ENCODE assay signal across 8 cellular contexts in the genomic region with DNA sequence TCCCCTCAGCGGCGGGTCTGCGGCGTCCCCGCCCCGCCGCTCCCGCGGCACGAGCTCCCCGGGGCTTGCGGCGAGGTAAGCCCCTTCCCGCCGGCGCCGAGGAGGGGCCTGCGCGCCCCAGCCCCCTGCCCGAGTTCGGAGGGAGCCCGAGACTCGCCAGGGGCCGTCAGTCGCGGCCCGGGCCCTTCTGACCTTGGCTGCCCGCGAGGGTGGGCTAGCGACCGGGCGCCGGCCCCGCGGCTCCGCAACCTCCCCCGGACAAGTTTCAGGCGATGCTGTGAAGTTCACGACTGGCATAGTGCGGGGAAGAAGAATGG. TPM values are rescaled to one million over a fixed set of nuclear protein-coding genes. Genes with fewer than 3 reads are reported as not detected.
DNase-seq lines count a peak whose midpoint lies in the region; ATAC-seq, FAIRE-seq and TF ChIP-seq lines count a peak whose summit lies in the region.

No MANE protein-coding gene starts in this region.

- no peak for TF ChIP-seq CTCF in right lobe of liver (IDR thresholded peaks at IDR 0.05)
- no peak for TF ChIP-seq CTCF in transverse colon (IDR thresholded peaks at IDR 0.05)

- peak overlapping the region; percentile 49; the same call in 1 of the 2 replicates for H3K9ac ChIP-seq in BLaER1

- ATAC-seq in HG02973 (IDR thresholded peaks at IDR 0.05; ENCODE audit: unreplicated experiment), result peak; percentile 2
- ATAC-seq in right lobe of liver, result no peak

- H3K4me1 ChIP-seq in BLaER1 (0 out of 2 replicates have a peak, but pooled peaks cover 5% of the 10 kb centered on the region), right lobe of liver (no peaks in the 10 kb centered on the region), transverse colon (peaks cover 0 to 4% (median 0%) of the 10 kb centered on the region in 4 donors)

- intact Hi-C loops in right lobe of liver (cut with DNase I) (no loop called here), transverse colon (cut with DNase I; ENCODE audit: low total_unique reads) (no loop called here)

- H3K27me3 ChIP-seq in BLaER1 (peaks cover 79% of the 10 kb centered on the region), right lobe of liver (no peaks in the 10 kb centered on the region), transverse colon (no peaks in the 10 kb centered on the region)

- H3K9me3 ChIP-seq in BLaER1 (no peaks in the 10 kb centered on the region), right lobe of liver (no peaks in the 10 kb centered on the region), transverse colon (no peaks in the 10 kb centered on the region)

- no peak for TF ChIP-seq POLR2A in right lobe of liver (IDR thresholded peaks at IDR 0.05)
- TF ChIP-seq POLR2A in transverse colon (IDR thresholded peaks at IDR 0.05), result no peak
- TF ChIP-seq POLR2A in GM12891 (IDR thresholded peaks at IDR 0.05; ENCODE audit: low read depth, low read length), result no peak

- H4K20me1 ChIP-seq in BLaER1, result peaks cover 32% of the 10 kb centered on the region; the same call in 1 of the 2 replicates

- H3K36me3 ChIP-seq in BLaER1 (no peaks in the 10 kb centered on the region), right lobe of liver (no peaks in the 10 kb centered on the region), transverse colon (no peaks in the 10 kb centered on the region)

- H3K4me2 ChIP-seq in BLaER1, result peak overlapping the region; percentile 85

- DNase-seq in astrocyte of the hippocampus (ENCODE audit: low read depth, low spot score) (peak; percentile 9), right lobe of liver (no peak), transverse colon (no peak), GM12891 (ENCODE audit: insufficient read length, low spot score) (no peak), NCI-H524 (lab: John Stamatoyannopoulos, UW) (no peak), DMS153 (lab: John Stamatoyannopoulos, UW) (no peak)

- no peak for FAIRE-seq in GM12891 (lab: Jason Lieb, UNC)

- H3K4me3 ChIP-seq in BLaER1 (peak overlapping the region; percentile 75), right lobe of liver (peak overlapping the region; percentile 61 to 72 (median 65)), transverse colon (peak overlapping the region; percentile 71 to 98 (median 88))

- TF ChIP-seq EP300 in transverse colon (IDR thresholded peaks at IDR 0.05; ENCODE audit: low read depth), result no peak

- in situ Hi-C loops in transverse colon (cut with MboI; ENCODE audit: low pct_ligation_motif_present in 1 of 4, low pct_unique_long_range_greater_than_20kb in 1 of 4, low sequenced_read_pairs in 3 of 4), result no loop called here

- WGBS in right lobe of liver (ENCODE audit: insufficient coverage, low coverage, low lambda C conversion rate, missing lambda C conversion rate), result 6% methylated on average over 3 of the region's 40 CpGs
- WGBS in transverse colon (ENCODE audit: low coverage in 1 of 2), 2 donors, result 21% methylated on average over 17 of the region's 40 CpGs; no CpG with 5 or more reads in 1 of the 2 donors

- H3K27ac ChIP-seq in BLaER1, result no peak overlapping the region
- peak overlapping the region in 2 of 3 donors; percentile 50 to 62 for H3K27ac ChIP-seq in right lobe of liver
- peak overlapping the region; percentile 70 to 89 (median 86) for H3K27ac ChIP-seq in transverse colon

TF ChIP-seq in GM12891, 5 proteins besides CTCF, POLR2A, EP300 and RAD21:
- no peak for TF ChIP-seq POLR2AphosphoS5 (IDR thresholded peaks at IDR 0.05; ENCODE audit: low read depth, low read length)
- TF ChIP-seq TAF1 (IDR thresholded peaks at IDR 0.05; ENCODE audit: low read depth, low read length), result no peak
- TF ChIP-seq PAX5 (IDR thresholded peaks at IDR 0.05; ENCODE audit: insufficient read depth, low read length, severe bottlenecking), result no peak
- TF ChIP-seq SPI1 (IDR thresholded peaks at IDR 0.05; ENCODE audit: low read depth, low read length), result no peak
- no peak for TF ChIP-seq POU2F2 (IDR thresholded peaks at IDR 0.05; ENCODE audit: low read depth, low read length)

RNA-seq across cellular contexts. Expression of a gene that starts 0.6 kb away (rescaled TPM):
- total RNA-seq in right lobe of liver, result 1 to 10 TPM; 1.7 to 3.1 (median 2.4) TPM
- 1 to 10 TPM in 3 of 4 donors, under 1 TPM in 1; 0.75 to 4.8 (median 3.5) TPM for total RNA-seq in transverse colon
- 3.2 TPM for polyA plus RNA-seq in GM12891 (2012; ENCODE audit: low read depth, missing spikeins)
